ENCODE assay signal across 1 cellular context in the genomic region with DNA sequence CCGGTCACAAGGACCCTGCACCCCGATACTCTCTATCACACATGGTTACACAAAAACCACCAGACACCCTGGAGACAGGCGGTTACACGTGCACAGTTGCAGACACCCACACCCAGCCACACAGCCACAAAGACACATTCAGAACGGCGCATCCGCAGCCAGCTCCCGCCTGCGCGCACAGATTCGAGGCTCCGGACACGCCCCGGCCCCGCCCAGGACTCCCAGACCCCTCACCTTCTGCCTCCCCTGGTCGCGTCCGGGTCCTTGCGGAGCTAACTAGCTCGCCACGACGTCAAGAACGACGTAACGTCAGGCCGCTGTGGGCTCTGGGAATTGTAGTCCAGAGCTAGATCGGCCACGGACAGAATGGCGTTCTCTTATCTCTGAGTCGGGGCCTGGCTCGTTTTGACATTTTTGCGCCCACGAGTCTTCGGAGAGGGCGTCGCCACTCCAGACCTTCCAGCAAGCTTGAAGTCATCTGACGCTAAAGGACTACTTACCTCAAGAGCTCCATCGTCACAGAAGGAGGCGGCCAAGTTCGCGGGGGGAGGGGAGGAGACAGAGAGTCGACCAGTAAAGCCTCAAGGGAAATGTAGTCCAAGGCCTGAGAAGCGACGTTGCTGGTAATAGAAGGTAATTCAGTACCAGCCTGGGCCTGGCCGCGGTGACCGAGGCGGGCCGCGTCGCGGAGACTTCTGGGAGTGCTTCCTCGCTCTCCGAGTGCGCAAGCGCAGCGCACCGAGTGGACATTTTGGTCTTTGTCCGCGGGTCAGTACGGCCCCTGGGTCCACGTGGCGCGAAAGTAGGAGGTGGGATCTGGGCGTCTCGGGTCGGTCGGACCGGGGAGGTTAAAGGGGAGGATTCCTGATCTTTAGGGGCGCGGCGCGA.
TF ChIP-seq lines count a peak whose summit lies in the region.

A gene (plus strand): TSS at position 719 of the 888 bp plus-strand sequence. CDS start 21,335 bp downstream, outside the sequence.
A gene (minus strand): TSS at position 278 of the 888 bp plus-strand sequence. CDS start 12,680 bp downstream, outside the sequence.

TF ChIP-seq in HepG2, 621 proteins besides CTCF, POLR2A, EP300 and RAD21 (continued from another document and continues in another):
- TF ChIP-seq, protein P1, sequence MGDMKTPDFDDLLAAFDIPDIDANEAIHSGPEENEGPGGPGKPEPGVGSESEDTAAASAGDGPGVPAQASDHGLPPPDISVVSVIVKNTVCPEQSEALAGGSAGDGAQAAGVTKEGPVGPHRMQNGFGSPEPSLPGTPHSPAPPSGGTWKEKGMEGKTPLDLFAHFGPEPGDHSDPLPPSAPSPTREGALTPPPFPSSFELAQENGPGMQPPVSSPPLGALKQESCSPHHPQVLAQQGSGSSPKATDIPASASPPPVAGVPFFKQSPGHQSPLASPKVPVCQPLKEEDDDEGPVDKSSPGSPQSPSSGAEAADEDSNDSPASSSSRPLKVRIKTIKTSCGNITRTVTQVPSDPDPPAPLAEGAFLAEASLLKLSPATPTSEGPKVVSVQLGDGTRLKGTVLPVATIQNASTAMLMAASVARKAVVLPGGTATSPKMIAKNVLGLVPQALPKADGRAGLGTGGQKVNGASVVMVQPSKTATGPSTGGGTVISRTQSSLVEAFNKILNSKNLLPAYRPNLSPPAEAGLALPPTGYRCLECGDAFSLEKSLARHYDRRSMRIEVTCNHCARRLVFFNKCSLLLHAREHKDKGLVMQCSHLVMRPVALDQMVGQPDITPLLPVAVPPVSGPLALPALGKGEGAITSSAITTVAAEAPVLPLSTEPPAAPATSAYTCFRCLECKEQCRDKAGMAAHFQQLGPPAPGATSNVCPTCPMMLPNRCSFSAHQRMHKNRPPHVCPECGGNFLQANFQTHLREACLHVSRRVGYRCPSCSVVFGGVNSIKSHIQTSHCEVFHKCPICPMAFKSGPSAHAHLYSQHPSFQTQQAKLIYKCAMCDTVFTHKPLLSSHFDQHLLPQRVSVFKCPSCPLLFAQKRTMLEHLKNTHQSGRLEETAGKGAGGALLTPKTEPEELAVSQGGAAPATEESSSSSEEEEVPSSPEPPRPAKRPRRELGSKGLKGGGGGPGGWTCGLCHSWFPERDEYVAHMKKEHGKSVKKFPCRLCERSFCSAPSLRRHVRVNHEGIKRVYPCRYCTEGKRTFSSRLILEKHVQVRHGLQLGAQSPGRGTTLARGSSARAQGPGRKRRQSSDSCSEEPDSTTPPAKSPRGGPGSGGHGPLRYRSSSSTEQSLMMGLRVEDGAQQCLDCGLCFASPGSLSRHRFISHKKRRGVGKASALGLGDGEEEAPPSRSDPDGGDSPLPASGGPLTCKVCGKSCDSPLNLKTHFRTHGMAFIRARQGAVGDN (CRISPR knock-in tag; IDR thresholded peaks at IDR 0.05), result peak; percentile 91
- TF ChIP-seq MEF2D (CRISPR knock-in tag; IDR thresholded peaks at IDR 0.05) (peak; percentile 56; the same call in 1 of the 2 replicates), ZMYM3 (CRISPR knock-in tag; IDR thresholded peaks at IDR 0.05) (no peak), ZNF367 (CRISPR knock-in tag; IDR thresholded peaks at IDR 0.05; ENCODE audit: borderline replicate concordance) (no peak), CC2D1A (CRISPR knock-in tag; IDR thresholded peaks at IDR 0.05) (no peak), ZBTB38 (CRISPR knock-in tag; IDR thresholded peaks at IDR 0.05) (peak; percentile 88), HES4 (CRISPR knock-in tag; IDR thresholded peaks at IDR 0.05; ENCODE audit: borderline replicate concordance) (no peak; the same call in 1 of the 2 replicates), ZNF124 (CRISPR knock-in tag; IDR thresholded peaks at IDR 0.05) (no peak), ZNF253 (CRISPR knock-in tag; IDR thresholded peaks at IDR 0.05; ENCODE audit: borderline replicate concordance) (no peak), ZNF569 (CRISPR knock-in tag; IDR thresholded peaks at IDR 0.05; ENCODE audit: borderline replicate concordance) (peak; percentile 39; the same call in 1 of the 2 replicates), ZNF577 (CRISPR knock-in tag; IDR thresholded peaks at IDR 0.05; ENCODE audit: borderline replicate concordance, low read depth) (no peak), ZNF446 (CRISPR knock-in tag; IDR thresholded peaks at IDR 0.05) (no peak), RFXAP (CRISPR knock-in tag; IDR thresholded peaks at IDR 0.05; ENCODE audit: borderline replicate concordance) (peak; percentile 55; the same call in 1 of the 2 replicates), HCFC1 (IDR thresholded peaks at IDR 0.05; ENCODE audit: low read depth, low read length) (peak; percentile 83), ZMAT3 (CRISPR knock-in tag; conservative IDR thresholded peaks at IDR 0.05) (peak; percentile 72; the same call in 1 of the 2 replicates), HNF4G (IDR thresholded peaks at IDR 0.05; ENCODE audit: borderline replicate concordance, low read depth, low read length) (no peak), HNF4G (CRISPR knock-in tag; IDR thresholded peaks at IDR 0.05; ENCODE audit: borderline replicate concordance, low read depth) (no peak; the same call in 1 of the 2 replicates), ZNF589 (CRISPR knock-in tag; conservative IDR thresholded peaks at IDR 0.05) (no peak), HOXA9 (CRISPR knock-in tag; IDR thresholded peaks at IDR 0.05; ENCODE audit: borderline replicate concordance) (no peak), ZNF883 (CRISPR knock-in tag; IDR thresholded peaks at IDR 0.05; ENCODE audit: not compliant biosample characterization) (peak; percentile 62), DR1 (CRISPR knock-in tag; IDR thresholded peaks at IDR 0.05) (peak; percentile 62; the same call in 1 of the 2 replicates), NCOA2 (CRISPR knock-in tag; IDR thresholded peaks at IDR 0.05) (no peak; the same call in 1 of the 2 replicates), ZNF792 (CRISPR knock-in tag; IDR thresholded peaks at IDR 0.05) (0 out of 2 replicates have a peak, but pooled peaks have one; percentile 60), FOXK1 (CRISPR knock-in tag; IDR thresholded peaks at IDR 0.05; ENCODE audit: borderline replicate concordance, low read depth) (peak; percentile 64; the same call in 1 of the 2 replicates), SIN3A (IDR thresholded peaks at IDR 0.05; ENCODE audit: borderline replicate concordance, low read depth, low read length) (peak; percentile 93; the same call in 1 of the 2 replicates), ZNF761 (CRISPR knock-in tag; conservative IDR thresholded peaks at IDR 0.05) (no peak), ZNF292 (CRISPR knock-in tag; IDR thresholded peaks at IDR 0.05; ENCODE audit: borderline replicate concordance, low read depth) (no peak; the same call in 1 of the 2 replicates), NRL (CRISPR knock-in tag; IDR thresholded peaks at IDR 0.05; ENCODE audit: borderline replicate concordance) (peak; percentile 15; the same call in 1 of the 2 replicates), TBL1XR1 (IDR thresholded peaks at IDR 0.05; ENCODE audit: borderline replicate concordance, low read length, partially characterized antibody) (peak; percentile 16)
- TF ChIP-seq, protein P2, sequence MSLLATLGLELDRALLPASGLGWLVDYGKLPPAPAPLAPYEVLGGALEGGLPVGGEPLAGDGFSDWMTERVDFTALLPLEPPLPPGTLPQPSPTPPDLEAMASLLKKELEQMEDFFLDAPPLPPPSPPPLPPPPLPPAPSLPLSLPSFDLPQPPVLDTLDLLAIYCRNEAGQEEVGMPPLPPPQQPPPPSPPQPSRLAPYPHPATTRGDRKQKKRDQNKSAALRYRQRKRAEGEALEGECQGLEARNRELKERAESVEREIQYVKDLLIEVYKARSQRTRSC (CRISPR knock-in tag; IDR thresholded peaks at IDR 0.05; ENCODE audit: low read depth), result no peak
- TF ChIP-seq, protein P3, sequence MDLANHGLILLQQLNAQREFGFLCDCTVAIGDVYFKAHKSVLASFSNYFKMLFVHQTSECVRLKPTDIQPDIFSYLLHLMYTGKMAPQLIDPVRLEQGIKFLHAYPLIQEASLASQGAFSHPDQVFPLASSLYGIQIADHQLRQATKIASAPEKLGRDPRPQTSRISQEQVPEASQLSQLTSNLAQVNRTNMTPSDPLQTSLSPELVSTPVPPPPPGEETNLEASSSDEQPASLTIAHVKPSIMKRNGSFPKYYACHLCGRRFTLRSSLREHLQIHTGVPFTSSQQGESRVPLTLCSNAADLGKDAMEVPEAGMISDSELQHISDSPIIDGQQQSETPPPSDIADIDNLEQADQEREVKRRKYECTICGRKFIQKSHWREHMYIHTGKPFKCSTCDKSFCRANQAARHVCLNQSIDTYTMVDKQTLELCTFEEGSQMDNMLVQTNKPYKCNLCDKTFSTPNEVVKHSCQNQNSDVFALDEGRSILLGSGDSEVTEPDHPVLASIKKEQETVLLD (CRISPR knock-in tag; IDR thresholded peaks at IDR 0.05; ENCODE audit: low read depth), result peak; percentile 82
- TF ChIP-seq, protein P4, sequence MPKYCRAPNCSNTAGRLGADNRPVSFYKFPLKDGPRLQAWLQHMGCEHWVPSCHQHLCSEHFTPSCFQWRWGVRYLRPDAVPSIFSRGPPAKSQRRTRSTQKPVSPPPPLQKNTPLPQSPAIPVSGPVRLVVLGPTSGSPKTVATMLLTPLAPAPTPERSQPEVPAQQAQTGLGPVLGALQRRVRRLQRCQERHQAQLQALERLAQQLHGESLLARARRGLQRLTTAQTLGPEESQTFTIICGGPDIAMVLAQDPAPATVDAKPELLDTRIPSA (CRISPR knock-in tag; IDR thresholded peaks at IDR 0.05; ENCODE audit: borderline replicate concordance), result no peak
- TF ChIP-seq, protein P5, sequence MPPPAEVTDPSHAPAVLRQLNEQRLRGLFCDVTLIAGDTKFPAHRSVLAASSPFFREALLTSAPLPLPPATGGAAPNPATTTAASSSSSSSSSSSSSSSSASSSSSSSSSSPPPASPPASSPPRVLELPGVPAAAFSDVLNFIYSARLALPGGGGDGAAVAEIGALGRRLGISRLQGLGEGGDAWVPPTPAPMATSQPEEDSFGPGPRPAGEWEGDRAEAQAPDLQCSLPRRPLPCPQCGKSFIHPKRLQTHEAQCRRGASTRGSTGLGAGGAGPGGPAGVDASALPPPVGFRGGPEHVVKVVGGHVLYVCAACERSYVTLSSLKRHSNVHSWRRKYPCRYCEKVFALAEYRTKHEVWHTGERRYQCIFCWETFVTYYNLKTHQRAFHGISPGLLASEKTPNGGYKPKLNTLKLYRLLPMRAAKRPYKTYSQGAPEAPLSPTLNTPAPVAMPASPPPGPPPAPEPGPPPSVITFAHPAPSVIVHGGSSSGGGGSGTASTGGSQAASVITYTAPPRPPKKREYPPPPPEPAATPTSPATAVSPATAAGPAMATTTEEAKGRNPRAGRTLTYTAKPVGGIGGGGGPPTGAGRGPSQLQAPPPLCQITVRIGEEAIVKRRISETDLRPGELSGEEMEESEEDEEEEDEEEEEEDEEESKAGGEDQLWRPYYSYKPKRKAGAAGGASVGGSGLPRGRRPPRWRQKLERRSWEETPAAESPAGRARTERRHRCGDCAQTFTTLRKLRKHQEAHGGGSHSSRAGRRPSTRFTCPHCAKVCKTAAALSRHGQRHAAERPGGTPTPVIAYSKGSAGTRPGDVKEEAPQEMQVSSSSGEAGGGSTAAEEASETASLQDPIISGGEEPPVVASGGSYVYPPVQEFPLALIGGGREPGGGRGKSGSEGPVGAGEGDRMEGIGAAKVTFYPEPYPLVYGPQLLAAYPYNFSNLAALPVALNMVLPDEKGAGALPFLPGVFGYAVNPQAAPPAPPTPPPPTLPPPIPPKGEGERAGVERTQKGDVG (CRISPR knock-in tag; IDR thresholded peaks at IDR 0.05; ENCODE audit: borderline replicate concordance), result 0 out of 2 replicates have a peak, but pooled peaks have one; percentile 62
- TF ChIP-seq, protein P6, sequence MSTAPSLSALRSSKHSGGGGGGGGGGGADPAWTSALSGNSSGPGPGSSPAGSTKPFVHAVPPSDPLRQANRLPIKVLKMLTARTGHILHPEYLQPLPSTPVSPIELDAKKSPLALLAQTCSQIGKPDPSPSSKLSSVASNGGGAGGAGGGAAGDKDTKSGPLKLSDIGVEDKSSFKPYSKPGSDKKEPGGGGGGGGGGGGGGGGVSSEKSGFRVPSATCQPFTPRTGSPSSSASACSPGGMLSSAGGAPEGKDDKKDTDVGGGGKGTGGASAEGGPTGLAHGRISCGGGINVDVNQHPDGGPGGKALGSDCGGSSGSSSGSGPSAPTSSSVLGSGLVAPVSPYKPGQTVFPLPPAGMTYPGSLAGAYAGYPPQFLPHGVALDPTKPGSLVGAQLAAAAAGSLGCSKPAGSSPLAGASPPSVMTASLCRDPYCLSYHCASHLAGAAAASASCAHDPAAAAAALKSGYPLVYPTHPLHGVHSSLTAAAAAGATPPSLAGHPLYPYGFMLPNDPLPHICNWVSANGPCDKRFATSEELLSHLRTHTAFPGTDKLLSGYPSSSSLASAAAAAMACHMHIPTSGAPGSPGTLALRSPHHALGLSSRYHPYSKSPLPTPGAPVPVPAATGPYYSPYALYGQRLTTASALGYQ (CRISPR knock-in tag; IDR thresholded peaks at IDR 0.05), result peak; percentile 49
- TF ChIP-seq, protein P7, sequence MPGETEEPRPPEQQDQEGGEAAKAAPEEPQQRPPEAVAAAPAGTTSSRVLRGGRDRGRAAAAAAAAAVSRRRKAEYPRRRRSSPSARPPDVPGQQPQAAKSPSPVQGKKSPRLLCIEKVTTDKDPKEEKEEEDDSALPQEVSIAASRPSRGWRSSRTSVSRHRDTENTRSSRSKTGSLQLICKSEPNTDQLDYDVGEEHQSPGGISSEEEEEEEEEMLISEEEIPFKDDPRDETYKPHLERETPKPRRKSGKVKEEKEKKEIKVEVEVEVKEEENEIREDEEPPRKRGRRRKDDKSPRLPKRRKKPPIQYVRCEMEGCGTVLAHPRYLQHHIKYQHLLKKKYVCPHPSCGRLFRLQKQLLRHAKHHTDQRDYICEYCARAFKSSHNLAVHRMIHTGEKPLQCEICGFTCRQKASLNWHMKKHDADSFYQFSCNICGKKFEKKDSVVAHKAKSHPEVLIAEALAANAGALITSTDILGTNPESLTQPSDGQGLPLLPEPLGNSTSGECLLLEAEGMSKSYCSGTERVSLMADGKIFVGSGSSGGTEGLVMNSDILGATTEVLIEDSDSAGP (CRISPR knock-in tag; IDR thresholded peaks at IDR 0.05; ENCODE audit: borderline replicate concordance), result peak; percentile 91
- TF ChIP-seq, protein P8, sequence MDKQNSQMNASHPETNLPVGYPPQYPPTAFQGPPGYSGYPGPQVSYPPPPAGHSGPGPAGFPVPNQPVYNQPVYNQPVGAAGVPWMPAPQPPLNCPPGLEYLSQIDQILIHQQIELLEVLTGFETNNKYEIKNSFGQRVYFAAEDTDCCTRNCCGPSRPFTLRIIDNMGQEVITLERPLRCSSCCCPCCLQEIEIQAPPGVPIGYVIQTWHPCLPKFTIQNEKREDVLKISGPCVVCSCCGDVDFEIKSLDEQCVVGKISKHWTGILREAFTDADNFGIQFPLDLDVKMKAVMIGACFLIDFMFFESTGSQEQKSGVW (CRISPR knock-in tag; IDR thresholded peaks at IDR 0.05; ENCODE audit: borderline replicate concordance), result no peak
- TF ChIP-seq, protein P9, sequence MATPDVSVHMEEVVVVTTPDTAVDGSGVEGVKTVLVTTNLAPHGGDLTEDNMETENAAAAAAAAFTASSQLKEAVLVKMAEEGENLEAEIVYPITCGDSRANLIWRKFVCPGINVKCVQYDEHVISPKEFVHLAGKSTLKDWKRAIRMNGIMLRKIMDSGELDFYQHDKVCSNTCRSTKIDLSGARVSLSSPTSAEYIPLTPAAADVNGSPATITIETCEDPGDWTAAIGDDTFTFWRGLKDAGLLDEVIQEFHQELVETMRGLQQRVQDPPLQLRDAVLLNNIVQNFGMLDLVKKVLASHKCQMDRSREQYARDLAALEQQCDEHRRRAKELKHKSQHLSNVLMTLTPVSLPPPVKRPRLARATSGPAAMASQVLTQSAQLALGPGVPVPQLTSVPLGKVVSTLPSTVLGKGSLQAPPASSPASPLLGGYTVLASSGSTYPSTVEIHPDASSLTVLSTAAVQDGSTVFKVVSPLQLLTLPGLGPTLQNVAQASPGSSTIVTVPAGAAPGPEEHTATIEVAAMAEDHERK (CRISPR knock-in tag; IDR thresholded peaks at IDR 0.05; ENCODE audit: low read depth), result peak; percentile 98
- TF ChIP-seq, protein P10, sequence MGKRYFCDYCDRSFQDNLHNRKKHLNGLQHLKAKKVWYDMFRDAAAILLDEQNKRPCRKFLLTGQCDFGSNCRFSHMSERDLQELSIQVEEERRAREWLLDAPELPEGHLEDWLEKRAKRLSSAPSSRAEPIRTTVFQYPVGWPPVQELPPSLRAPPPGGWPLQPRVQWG (CRISPR knock-in tag; IDR thresholded peaks at IDR 0.05; ENCODE audit: borderline replicate concordance, low read depth), result no peak
